Comparison of ENCODE assay signal across 2 cellular contexts in the genomic region with DNA sequence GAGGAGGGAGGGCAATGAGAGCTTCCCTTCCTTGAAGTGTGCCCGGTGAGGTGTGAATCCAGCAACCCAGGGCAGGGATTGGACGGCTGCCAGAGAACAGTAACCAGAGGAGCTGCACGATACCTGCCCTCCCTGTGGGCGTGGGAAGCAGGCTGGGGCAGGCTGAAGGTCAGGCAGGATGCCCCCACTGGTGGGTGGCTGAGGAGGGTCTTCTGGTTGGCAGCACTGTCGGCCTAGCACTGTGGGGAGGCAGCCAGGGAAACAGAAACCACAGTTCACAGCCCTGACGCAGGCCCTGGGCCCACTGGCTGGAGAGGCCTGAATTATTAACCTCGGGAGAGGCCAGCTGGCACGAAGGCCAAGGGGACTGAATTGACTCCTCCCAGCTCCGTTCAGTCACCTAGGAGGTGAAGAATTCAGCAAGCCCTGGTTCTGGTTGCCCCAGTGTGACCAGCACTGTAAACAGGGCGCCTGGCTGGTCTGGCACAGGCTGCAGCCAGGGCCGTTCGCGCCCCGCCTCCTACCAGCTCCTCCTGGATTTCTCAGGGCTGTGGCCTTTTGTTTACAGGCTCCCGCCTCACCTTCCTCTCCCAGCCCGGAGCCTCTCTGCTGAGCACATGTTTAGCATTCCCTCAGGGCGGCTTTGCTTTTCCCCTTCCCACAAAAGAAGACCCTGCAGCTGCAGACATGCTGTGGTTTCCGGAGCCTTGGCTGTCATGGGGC.
TF ChIP-seq lines count a peak whose summit lies in the region.

No MANE protein-coding gene starts in this region.

TF ChIP-seq in Ishikawa, 13 proteins besides CTCF, POLR2A, EP300 and RAD21 (continued from another document):
- no peak; the same call in 1 of the 2 replicates for TF ChIP-seq YY1 (IDR thresholded peaks at IDR 0.05; ENCODE audit: low read depth)
- TF ChIP-seq TCF12 (IDR thresholded peaks at IDR 0.05; ENCODE audit: low read depth) = peak; percentile 78
- no peak; the same call in 1 of the 2 replicates for TF ChIP-seq CEBPB (IDR thresholded peaks at IDR 0.05)
- TF ChIP-seq REST (IDR thresholded peaks at IDR 0.05; ENCODE audit: low read depth) = no peak

TF ChIP-seq in K562, 482 proteins besides CTCF, POLR2A, EP300 and RAD21 (continued from another document):
- TF ChIP-seq ZBTB33 (CRISPR knock-in tag; IDR thresholded peaks at IDR 0.05) = peak; percentile 67
TF ChIP-seq in K562: peak in this region for 3.
